In the genomic region with DNA sequence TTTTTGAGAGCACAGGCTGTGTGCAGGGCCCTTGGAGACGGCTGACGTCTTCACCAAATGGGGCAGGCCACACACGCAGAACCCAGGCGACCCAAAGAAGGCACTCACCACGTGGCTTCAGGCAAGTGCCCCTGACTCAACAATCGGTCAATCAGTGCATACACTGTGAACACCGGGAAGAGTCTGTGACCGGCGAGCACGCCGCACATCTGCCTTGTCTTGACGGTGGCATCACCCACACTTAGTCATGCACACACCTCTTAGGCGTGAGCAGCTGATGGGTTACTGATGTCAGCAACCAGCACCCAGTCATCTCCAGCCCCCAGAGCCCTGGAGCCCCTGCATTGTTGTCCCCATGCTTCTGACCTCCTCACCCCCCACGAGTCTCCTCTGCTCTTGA, we compare ENCODE assay signal across 14 cellular contexts.
"Had no signal": no experiment of that assay in that cellular context is flagged by ENCODE, and none has a peak within 500 bp of the region (broad histone marks: within the 10 kb centered on the region; RNA-seq: fewer than 3 reads in every experiment).

No MANE protein-coding gene starts in this region.

- H3K27ac Mint-ChIP-seq: activated naive CD4-positive, alpha-beta T cell treated with anti-CD3 and anti-CD28 coated beads, Interleukin-2, amount 50 U/mL, for 72 hours; brain; mesothelial cell of epicardium had no signal

- H3K36me3 Mint-ChIP-seq: activated naive CD4-positive, alpha-beta T cell treated with anti-CD3 and anti-CD28 coated beads, Interleukin-2, amount 50 U/mL, for 72 hours; brain; mesothelial cell of epicardium; naive thymus-derived CD8-positive, alpha-beta T cell had no signal

- DNase-seq: activated CD8-positive, alpha-beta memory T cell treated with anti-CD3 and anti-CD28 coated beads, Interleukin-2, amount 50 U/mL, for 4 hours; activated gamma-delta T cell treated with Interleukin-2 at 50 U/mL for 16 hours; dermis blood vessel endothelial cell; effector CD8-positive, alpha-beta T cell; erythroblast; foreskin fibroblast; stimulated activated CD4-positive, alpha-beta T cell treated with anti-CD3 and anti-CD28 coated beads, Interleukin-2, amount 100 ng/mL, for 48 hours; stimulated activated naive CD8-positive, alpha-beta T cell treated with anti-CD3 and anti-CD28 coated beads, Interleukin-15, Interleukin-2, amounts not matched to agents 100 U/mL and 50 U/mL, for 24 hours; T-helper 2 cell; thyroid gland had no signal

- H3K4me3 Mint-ChIP-seq: brain; mesothelial cell of epicardium; naive thymus-derived CD8-positive, alpha-beta T cell had no signal
